In genomic region chr6:33620158-33620583, GRCh38 we compare ENCODE assay signal across 8 cellular contexts. TPM values are rescaled to one million over a fixed set of nuclear protein-coding genes. Genes with fewer than 3 reads are reported as not detected.
DNase-seq lines count a peak whose midpoint lies in the region; ATAC-seq, FAIRE-seq and TF ChIP-seq lines count a peak whose summit lies in the region.

No MANE protein-coding gene starts in this region.

- H3K27ac ChIP-seq in SJCRH30 (peak overlapping the region; percentile 10; the same call in 1 of the 2 replicates), kidney (ENCODE audit: low read depth in 2 of 2, low read length in 2 of 2) (peak overlapping the region; percentile 69 to 85)

- no peak for TF ChIP-seq CTCF in brain (conservative IDR thresholded peaks at IDR 0.05)
- TF ChIP-seq CTCF in kidney (IDR thresholded peaks at IDR 0.05; ENCODE audit: borderline replicate concordance, extremely low read depth, insufficient read depth) = no peak

- peaks cover 15% of the 10 kb centered on the region for H3K4me1 Mint-ChIP-seq in brain

- intact Hi-C loops in kidney (cut with DNase I) = no loop called here

- peaks cover 69% of the 10 kb centered on the region for H3K27me3 Mint-ChIP-seq in brain

- H3K4me1 ChIP-seq in SJCRH30 (peaks cover 5% of the 10 kb centered on the region), kidney (ENCODE audit: control insufficient read depth in 1 of 2, insufficient read depth in 1 of 2, low read depth in 1 of 2, low read length in 2 of 2) (peaks cover 2 to 12% of the 10 kb centered on the region in 2 donors)

- H3K4me3 Mint-ChIP-seq in brain = peak overlapping the region; percentile 78 to 94 (median 86)

- no peaks in the 10 kb centered on the region for H3K36me3 Mint-ChIP-seq in brain

- peak overlapping the region in 3 of 5 experiments; percentile 37 to 86 (median 69) for H3K27ac Mint-ChIP-seq in brain

- H3K27me3 ChIP-seq in SJCRH30 = no peaks in the 10 kb centered on the region

- no peak for ATAC-seq in HG03097 (IDR thresholded peaks at IDR 0.05; ENCODE audit: low FRiP score, unreplicated experiment)
- ATAC-seq in GM18498 (IDR thresholded peaks at IDR 0.05; ENCODE audit: unreplicated experiment) = no peak

- H3K9me3 ChIP-seq in SJCRH30 (replicated peaks) (no peaks in the 10 kb centered on the region), kidney (ENCODE audit: control insufficient read depth in 1 of 2, low read length in 2 of 2) (no peaks in the 10 kb centered on the region)

- H3K36me3 ChIP-seq in SJCRH30 (no peaks in the 10 kb centered on the region), kidney (ENCODE audit: control insufficient read depth in 1 of 2, insufficient read depth in 2 of 2, low read length in 2 of 2) (no peaks in the 10 kb centered on the region)

- H3K4me3 ChIP-seq in SJCRH30 (peak overlapping the region; percentile 63), kidney (ENCODE audit: low read length in 2 of 2) (peak overlapping the region; percentile 69 to 76)

- FAIRE-seq in kidney (lab: Jason Lieb, UNC) = no peak

- peak; percentile 37 for DNase-seq in activated naive CD4-positive, alpha-beta T cell treated with Interleukin-2 at 50 U/mL for 16 hours
- DNase-seq in activated naive CD4-positive, alpha-beta T cell (lab: John Stamatoyannopoulos, UW) = no peak
- peak; percentile 42 to 53 for DNase-seq in SJCRH30
- peak; percentile 87 for DNase-seq in kidney
- peak; percentile 54 for DNase-seq in stimulated activated CD8-positive, alpha-beta memory T cell treated with anti-CD3 and anti-CD28 coated beads, Interleukin-4, amount 100 ng/mL, for 48 hours

- H3K9ac ChIP-seq in kidney (ENCODE audit: low read length in 2 of 2) = peak overlapping the region; percentile 71 to 77

- H3K9me3 Mint-ChIP-seq in brain = peaks cover 0 to 2% (median 0%) of the 10 kb centered on the region in 5 experiments

RNA-seq across cellular contexts. Expression of gene ITPR3, which starts 1.0 kb away (rescaled TPM):
- total RNA-seq in SJCRH30 (2014; rRNA removed; shearing (Covaris generic)) = 2.6 and 2.9 TPM in 2 replicates
- polyA plus RNA-seq in brain (ENCODE audit: insufficient read depth, low read depth, low replicate concordance) (94.1 TPM), kidney (ENCODE audit: insufficient read depth, low read depth, low replicate concordance) (4.2 TPM)
- total RNA-seq in kidney = 86.3 TPM

RNA-seq across cellular contexts. Expression of gene BAK1, which starts 40.1 kb away (rescaled TPM):
- total RNA-seq in SJCRH30 (2014; rRNA removed; shearing (Covaris generic)) = 22.5 and 24.0 TPM in 2 replicates
- polyA plus RNA-seq in brain (ENCODE audit: insufficient read depth, low read depth, low replicate concordance) (28.6 TPM), kidney (ENCODE audit: insufficient read depth, low read depth, low replicate concordance) (26.7 TPM)
- 22.3 TPM for total RNA-seq in kidney

Comparison
In these comparisons a context has a peak if more than half of its experiments do, and no peak if none do; other contexts are left out.
1. DNase-seq: peak in activated naive CD4-positive, alpha-beta T cell treated with Interleukin-2 at 50 U/mL for 16 hours (single experiment), SJCRH30 (2 of 2), kidney (single experiment) and stimulated activated CD8-positive, alpha-beta memory T cell treated with anti-CD3 and anti-CD28 coated beads, Interleukin-4, amount 100 ng/mL, for 48 hours (single experiment); none in activated naive CD4-positive, alpha-beta T cell (0 of 4).
2. RNA of gene ITPR3, which starts 1.0 kb away (total RNA-seq): 86.3 TPM in kidney (single experiment); 2.6 to 2.9 TPM in SJCRH30; every median in the first group is over 10 times any median in the second.